2 cellular contexts compared by ENCODE assay signal in the genomic region with DNA sequence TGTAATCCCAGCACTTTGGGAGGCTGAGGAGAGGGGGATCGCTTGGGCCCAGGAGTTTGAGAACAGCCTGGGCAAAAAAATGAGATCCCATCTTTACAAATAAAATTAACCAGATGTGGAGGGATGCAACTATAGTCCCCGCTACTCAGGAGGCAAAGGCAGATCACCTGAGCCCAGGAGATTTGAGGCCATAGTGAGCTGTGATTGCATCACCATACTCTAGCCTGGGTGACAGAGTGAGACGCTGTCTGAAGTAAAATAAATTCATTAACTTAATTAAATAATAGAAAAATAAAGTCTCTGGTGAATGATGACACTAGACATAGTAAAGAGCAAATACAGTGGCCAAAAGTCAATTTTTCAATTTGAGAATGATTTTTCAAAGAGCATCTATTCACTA.
TF ChIP-seq lines count a peak whose summit lies in the region.

No MANE protein-coding gene starts in this region.

TF ChIP-seq in IMR-90, 13 proteins besides CTCF, POLR2A, EP300 and RAD21:
- TF ChIP-seq CEBPB (IDR thresholded peaks at IDR 0.05; ENCODE audit: low read depth, low read length) (peak; percentile 31; the same call in 1 of the 2 replicates), MAZ (IDR thresholded peaks at IDR 0.05; ENCODE audit: borderline replicate concordance, low read depth, low read length) (no peak), BHLHE40 (IDR thresholded peaks at IDR 0.05; ENCODE audit: low read depth, low read length) (no peak), CHD1 (IDR thresholded peaks at IDR 0.05; ENCODE audit: low read depth, low read length) (no peak)
- TF ChIP-seq, protein P1, sequence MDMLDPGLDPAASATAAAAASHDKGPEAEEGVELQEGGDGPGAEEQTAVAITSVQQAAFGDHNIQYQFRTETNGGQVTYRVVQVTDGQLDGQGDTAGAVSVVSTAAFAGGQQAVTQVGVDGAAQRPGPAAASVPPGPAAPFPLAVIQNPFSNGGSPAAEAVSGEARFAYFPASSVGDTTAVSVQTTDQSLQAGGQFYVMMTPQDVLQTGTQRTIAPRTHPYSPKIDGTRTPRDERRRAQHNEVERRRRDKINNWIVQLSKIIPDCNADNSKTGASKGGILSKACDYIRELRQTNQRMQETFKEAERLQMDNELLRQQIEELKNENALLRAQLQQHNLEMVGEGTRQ (IDR thresholded peaks at IDR 0.05; ENCODE audit: low read depth, low read length): no peak
- TF ChIP-seq, protein P2, sequence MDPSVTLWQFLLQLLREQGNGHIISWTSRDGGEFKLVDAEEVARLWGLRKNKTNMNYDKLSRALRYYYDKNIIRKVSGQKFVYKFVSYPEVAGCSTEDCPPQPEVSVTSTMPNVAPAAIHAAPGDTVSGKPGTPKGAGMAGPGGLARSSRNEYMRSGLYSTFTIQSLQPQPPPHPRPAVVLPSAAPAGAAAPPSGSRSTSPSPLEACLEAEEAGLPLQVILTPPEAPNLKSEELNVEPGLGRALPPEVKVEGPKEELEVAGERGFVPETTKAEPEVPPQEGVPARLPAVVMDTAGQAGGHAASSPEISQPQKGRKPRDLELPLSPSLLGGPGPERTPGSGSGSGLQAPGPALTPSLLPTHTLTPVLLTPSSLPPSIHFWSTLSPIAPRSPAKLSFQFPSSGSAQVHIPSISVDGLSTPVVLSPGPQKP (IDR thresholded peaks at IDR 0.05; ENCODE audit: borderline replicate concordance, low read depth, low read length): no peak

TF ChIP-seq in H1, 55 proteins besides CTCF, POLR2A, EP300 and RAD21:
- TF ChIP-seq, protein P3, sequence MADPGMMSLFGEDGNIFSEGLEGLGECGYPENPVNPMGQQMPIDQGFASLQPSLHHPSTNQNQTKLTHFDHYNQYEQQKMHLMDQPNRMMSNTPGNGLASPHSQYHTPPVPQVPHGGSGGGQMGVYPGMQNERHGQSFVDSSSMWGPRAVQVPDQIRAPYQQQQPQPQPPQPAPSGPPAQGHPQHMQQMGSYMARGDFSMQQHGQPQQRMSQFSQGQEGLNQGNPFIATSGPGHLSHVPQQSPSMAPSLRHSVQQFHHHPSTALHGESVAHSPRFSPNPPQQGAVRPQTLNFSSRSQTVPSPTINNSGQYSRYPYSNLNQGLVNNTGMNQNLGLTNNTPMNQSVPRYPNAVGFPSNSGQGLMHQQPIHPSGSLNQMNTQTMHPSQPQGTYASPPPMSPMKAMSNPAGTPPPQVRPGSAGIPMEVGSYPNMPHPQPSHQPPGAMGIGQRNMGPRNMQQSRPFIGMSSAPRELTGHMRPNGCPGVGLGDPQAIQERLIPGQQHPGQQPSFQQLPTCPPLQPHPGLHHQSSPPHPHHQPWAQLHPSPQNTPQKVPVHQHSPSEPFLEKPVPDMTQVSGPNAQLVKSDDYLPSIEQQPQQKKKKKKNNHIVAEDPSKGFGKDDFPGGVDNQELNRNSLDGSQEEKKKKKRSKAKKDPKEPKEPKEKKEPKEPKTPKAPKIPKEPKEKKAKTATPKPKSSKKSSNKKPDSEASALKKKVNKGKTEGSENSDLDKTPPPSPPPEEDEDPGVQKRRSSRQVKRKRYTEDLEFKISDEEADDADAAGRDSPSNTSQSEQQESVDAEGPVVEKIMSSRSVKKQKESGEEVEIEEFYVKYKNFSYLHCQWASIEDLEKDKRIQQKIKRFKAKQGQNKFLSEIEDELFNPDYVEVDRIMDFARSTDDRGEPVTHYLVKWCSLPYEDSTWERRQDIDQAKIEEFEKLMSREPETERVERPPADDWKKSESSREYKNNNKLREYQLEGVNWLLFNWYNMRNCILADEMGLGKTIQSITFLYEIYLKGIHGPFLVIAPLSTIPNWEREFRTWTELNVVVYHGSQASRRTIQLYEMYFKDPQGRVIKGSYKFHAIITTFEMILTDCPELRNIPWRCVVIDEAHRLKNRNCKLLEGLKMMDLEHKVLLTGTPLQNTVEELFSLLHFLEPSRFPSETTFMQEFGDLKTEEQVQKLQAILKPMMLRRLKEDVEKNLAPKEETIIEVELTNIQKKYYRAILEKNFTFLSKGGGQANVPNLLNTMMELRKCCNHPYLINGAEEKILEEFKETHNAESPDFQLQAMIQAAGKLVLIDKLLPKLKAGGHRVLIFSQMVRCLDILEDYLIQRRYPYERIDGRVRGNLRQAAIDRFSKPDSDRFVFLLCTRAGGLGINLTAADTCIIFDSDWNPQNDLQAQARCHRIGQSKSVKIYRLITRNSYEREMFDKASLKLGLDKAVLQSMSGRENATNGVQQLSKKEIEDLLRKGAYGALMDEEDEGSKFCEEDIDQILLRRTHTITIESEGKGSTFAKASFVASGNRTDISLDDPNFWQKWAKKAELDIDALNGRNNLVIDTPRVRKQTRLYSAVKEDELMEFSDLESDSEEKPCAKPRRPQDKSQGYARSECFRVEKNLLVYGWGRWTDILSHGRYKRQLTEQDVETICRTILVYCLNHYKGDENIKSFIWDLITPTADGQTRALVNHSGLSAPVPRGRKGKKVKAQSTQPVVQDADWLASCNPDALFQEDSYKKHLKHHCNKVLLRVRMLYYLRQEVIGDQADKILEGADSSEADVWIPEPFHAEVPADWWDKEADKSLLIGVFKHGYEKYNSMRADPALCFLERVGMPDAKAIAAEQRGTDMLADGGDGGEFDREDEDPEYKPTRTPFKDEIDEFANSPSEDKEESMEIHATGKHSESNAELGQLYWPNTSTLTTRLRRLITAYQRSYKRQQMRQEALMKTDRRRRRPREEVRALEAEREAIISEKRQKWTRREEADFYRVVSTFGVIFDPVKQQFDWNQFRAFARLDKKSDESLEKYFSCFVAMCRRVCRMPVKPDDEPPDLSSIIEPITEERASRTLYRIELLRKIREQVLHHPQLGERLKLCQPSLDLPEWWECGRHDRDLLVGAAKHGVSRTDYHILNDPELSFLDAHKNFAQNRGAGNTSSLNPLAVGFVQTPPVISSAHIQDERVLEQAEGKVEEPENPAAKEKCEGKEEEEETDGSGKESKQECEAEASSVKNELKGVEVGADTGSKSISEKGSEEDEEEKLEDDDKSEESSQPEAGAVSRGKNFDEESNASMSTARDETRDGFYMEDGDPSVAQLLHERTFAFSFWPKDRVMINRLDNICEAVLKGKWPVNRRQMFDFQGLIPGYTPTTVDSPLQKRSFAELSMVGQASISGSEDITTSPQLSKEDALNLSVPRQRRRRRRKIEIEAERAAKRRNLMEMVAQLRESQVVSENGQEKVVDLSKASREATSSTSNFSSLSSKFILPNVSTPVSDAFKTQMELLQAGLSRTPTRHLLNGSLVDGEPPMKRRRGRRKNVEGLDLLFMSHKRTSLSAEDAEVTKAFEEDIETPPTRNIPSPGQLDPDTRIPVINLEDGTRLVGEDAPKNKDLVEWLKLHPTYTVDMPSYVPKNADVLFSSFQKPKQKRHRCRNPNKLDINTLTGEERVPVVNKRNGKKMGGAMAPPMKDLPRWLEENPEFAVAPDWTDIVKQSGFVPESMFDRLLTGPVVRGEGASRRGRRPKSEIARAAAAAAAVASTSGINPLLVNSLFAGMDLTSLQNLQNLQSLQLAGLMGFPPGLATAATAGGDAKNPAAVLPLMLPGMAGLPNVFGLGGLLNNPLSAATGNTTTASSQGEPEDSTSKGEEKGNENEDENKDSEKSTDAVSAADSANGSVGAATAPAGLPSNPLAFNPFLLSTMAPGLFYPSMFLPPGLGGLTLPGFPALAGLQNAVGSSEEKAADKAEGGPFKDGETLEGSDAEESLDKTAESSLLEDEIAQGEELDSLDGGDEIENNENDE (IDR thresholded peaks at IDR 0.05; ENCODE audit: insufficient replicate concordance, low read length): no peak
- TF ChIP-seq CEBPB (IDR thresholded peaks at IDR 0.05; ENCODE audit: low read depth, low read length): peak; percentile 52; the same call in 1 of the 2 replicates
